8 cellular contexts compared by ENCODE assay signal in the genomic region with DNA sequence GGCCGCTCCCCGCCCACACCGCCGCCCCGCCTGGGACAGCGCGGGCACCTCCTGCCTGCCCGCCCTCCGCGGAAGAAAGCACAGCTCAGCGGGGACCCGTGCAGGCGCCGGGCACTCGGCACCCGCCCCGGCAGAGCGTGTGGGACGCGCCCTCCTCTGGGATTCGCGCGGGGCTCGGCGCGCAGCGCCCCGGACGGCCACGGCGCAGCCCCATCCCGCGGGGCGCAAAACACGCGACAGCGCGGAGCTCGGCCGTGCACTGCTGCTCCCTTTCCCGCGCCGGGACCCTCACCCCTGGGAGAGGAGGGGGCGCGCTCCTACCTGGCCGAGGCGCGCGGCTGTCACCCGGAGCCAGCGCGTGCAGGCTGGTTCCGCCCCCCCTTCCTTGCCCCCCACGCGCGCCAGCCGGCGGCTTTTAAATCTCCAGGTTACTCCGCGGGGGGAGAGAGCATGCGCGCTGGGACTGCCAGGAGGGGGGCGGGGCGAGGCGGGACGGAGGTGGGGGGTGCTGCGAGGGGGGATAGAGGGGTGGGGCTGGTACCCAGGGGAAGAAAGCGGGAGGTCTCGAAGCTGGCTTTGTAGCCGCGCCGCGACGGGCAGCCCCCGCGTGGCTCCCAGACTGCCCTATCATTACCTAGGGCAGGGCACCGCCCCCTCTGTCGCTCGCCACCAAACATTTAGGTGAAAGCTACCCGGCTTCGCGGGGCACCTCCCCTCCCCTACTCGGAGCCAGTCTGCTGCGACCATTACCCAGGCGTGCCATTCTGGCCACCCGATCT. TPM values are rescaled to one million over a fixed set of nuclear protein-coding genes. Genes with fewer than 3 reads are reported as not detected.
DNase-seq lines count a peak whose midpoint lies in the region; ATAC-seq lines count a peak whose summit lies in the region.

Gene SLC45A3 (minus strand): TSS at position 437 of the 779 bp plus-strand sequence. CDS start 15,853 bp downstream, outside the sequence.

- intact Hi-C loops in left cardiac atrium (cut with DNase I) = no loop called here

- H3K27ac Mint-ChIP-seq in activated naive CD4-positive, alpha-beta T cell treated with anti-CD3 and anti-CD28 coated beads, Interleukin-2, amount 50 U/mL, for 72 hours = no peak within 1 kb of the TSS

- H3K9me3 Mint-ChIP-seq in activated naive CD4-positive, alpha-beta T cell treated with anti-CD3 and anti-CD28 coated beads, Interleukin-2, amount 50 U/mL, for 72 hours = no peaks in the 10 kb centered on the region

- no peak within 1 kb of the TSS for H3K27ac ChIP-seq in rectal smooth muscle tissue (ENCODE audit: low read depth, low read length)

- peak within 1 kb of the TSS; percentile 71 for H3K4me3 ChIP-seq in rectal smooth muscle tissue (ENCODE audit: low read length)

- ATAC-seq in GM18502 (IDR thresholded peaks at IDR 0.05; ENCODE audit: poor library complexity, unreplicated experiment) (peak; percentile 61), left cardiac atrium (peak; percentile 64 to 71), GM18517 (IDR thresholded peaks at IDR 0.05; ENCODE audit: unreplicated experiment) (no peak)
- peak; percentile 81 to 83 for ATAC-seq in activated naive CD4-positive, alpha-beta T cell treated with anti-CD3 and anti-CD28 coated beads, Interleukin-2, amount 50 U/mL, for 72 hours

- no peaks in the 10 kb centered on the region for H3K4me1 ChIP-seq in rectal smooth muscle tissue (ENCODE audit: control insufficient read depth, insufficient read depth, low read length)

- no peaks in the 10 kb centered on the region for H3K36me3 Mint-ChIP-seq in activated naive CD4-positive, alpha-beta T cell treated with anti-CD3 and anti-CD28 coated beads, Interleukin-2, amount 50 U/mL, for 72 hours

- no peak within 1 kb of the TSS for H3K9ac ChIP-seq in rectal smooth muscle tissue (ENCODE audit: low read length)

- no peaks in the 10 kb centered on the region for H3K27me3 ChIP-seq in rectal smooth muscle tissue (ENCODE audit: control insufficient read depth, insufficient read depth, low read length)

- H3K36me3 ChIP-seq in rectal smooth muscle tissue (ENCODE audit: control insufficient read depth, insufficient read depth, low read length) = no peaks in the 10 kb centered on the region

- DNase-seq in A172 (ENCODE audit: low spot score) (no peak), NCI-H82 treated with DMSO at 0.1 percent for 48 hours (lab: John Stamatoyannopoulos, UW; ENCODE audit: unreplicated experiment) (peak; percentile 65), left cardiac atrium (peak; percentile 31), SK-N-DZ (ENCODE audit: low spot score) (no peak)
- peak in 1 of 2 donors; percentile 33 for DNase-seq in activated naive CD4-positive, alpha-beta T cell treated with anti-CD3 and anti-CD28 coated beads, Interleukin-2, amount 50 U/mL, for 72 hours (ENCODE audit: low spot score in 2 of 2)

RNA-seq across cellular contexts. Expression of gene SLC45A3, which starts in this region (rescaled TPM):
- 11.1 and 13.0 TPM in 2 replicates for total RNA-seq in A172 (2014; rRNA removed; shearing (Covaris generic))
- 1 to 10 TPM in 1 of 2 donors, under 1 TPM in 1; 0.57 to 1.1 TPM for total RNA-seq in activated naive CD4-positive, alpha-beta T cell treated with anti-CD3 and anti-CD28 coated beads, Interleukin-2, amount 50 U/mL, for 72 hours
- 1 to 10 TPM; 1.3 to 3.3 TPM for total RNA-seq in left cardiac atrium
- polyA plus RNA-seq in SK-N-DZ (2014; cell fraction: cytosol; rRNA removed) = 6.2 TPM in 2 replicates
- 4.5 and 4.9 TPM in 2 replicates for polyA plus RNA-seq in SK-N-DZ (2014; cell fraction: nucleus; rRNA removed)

Comparison
In these comparisons a context has a peak if more than half of its experiments do, and no peak if none do; other contexts are left out.
1. DNase-seq: peak in NCI-H82 treated with DMSO at 0.1 percent for 48 hours (single experiment) and left cardiac atrium (single experiment); none in A172 (single experiment) and SK-N-DZ (single experiment).